In the genomic region with DNA sequence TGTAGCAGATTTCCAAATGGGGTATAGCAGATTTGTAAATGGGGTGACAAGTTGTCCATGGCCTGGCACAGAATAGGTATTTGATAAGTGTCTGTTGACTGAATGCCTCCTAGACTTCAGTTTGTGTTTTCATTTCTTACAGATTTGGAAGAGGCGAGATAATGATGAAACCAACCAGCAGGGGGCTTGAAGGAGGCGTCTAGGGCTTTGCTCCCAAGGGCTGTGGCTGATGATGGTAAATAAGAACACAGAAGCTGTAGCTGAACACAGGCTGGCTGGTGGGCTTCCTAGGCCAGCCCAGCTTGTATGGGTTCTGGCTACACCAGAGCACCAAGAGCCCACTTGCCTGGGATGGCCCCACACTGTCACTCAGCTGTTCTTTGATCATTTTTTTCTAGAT, we compare ENCODE assay signal across 8 cellular contexts. TPM values are rescaled to one million over a fixed set of nuclear protein-coding genes. Genes with fewer than 3 reads are reported as not detected.
DNase-seq lines count a peak whose midpoint lies in the region; ATAC-seq and TF ChIP-seq lines count a peak whose summit lies in the region.

No MANE protein-coding gene starts in this region.

- DNase-seq in GM12864 (ENCODE audit: low read depth) (no peak), RPMI7951 (ENCODE audit: low read depth) (peak; percentile 34), fibroblast of gingiva (ENCODE audit: low read depth) (peak; percentile 58), substantia nigra (lab: John Stamatoyannopoulos, UW) (no peak), NOMO-1 treated with dmso at 0.1 percent for 144 hours (lab: John Stamatoyannopoulos, UW; ENCODE audit: unreplicated experiment) (no peak), omental fat pad (ENCODE audit: low spot score) (no peak), superior temporal gyrus (ENCODE audit: extremely low spot score) (no peak)

- peaks cover 30% of the 10 kb centered on the region for H3K4me1 ChIP-seq in ACC112 (ENCODE audit: control insufficient read depth, insufficient read depth, low read length, unreplicated experiment)

- no peaks in the 10 kb centered on the region for H3K79me2 ChIP-seq in ACC112 (ENCODE audit: control insufficient read depth, insufficient read depth, low read length, unreplicated experiment)

- peaks cover 35% of the 10 kb centered on the region for H3K36me3 ChIP-seq in ACC112 (ENCODE audit: insufficient read depth, low read length)

- H3K27ac ChIP-seq in ACC112 (ENCODE audit: low read depth, low read length) (peak overlapping the region; percentile 91), substantia nigra (ENCODE audit: low read depth, low read length, poor library complexity, severe bottlenecking) (peak overlapping the region; percentile 56)

- H2AFZ ChIP-seq in ACC112 (ENCODE audit: low read length, unreplicated experiment) = no peak overlapping the region

- no peaks in the 10 kb centered on the region for H3K27me3 ChIP-seq in ACC112 (ENCODE audit: insufficient read depth, low read length)

- TF ChIP-seq CTCF in GM12864 (IDR thresholded peaks at IDR 0.05; ENCODE audit: low read depth, low read length, missing control alignments) (peak; percentile 57), omental fat pad (IDR thresholded peaks at IDR 0.05) (no peak)

- no peak overlapping the region for H3K4me3 ChIP-seq in ACC112 (ENCODE audit: low read depth, low read length)
- no peak overlapping the region for H3K4me3 ChIP-seq in GM12864 (ENCODE audit: low read depth, low read length)

- no peak for ATAC-seq in omental fat pad (ENCODE audit: low FRiP score)

RNA-seq across cellular contexts. Expression of gene SFTPB, which starts 19.4 kb away (rescaled TPM):
- not detected in 2 replicates for total RNA-seq in RPMI7951 (2014; rRNA removed; shearing (Covaris generic))
- total RNA-seq in omental fat pad = under 1 TPM in 1 of 4 donors, not detected in 3; 0.25 TPM

RNA-seq across cellular contexts. Expression of gene USP39, which starts 32.6 kb away (rescaled TPM):
- total RNA-seq in RPMI7951 (2014; rRNA removed; shearing (Covaris generic)) = 76.4 and 77.8 TPM in 2 replicates
- total RNA-seq in omental fat pad = 10 to 100 TPM; 40.1 to 61.5 (median 49.0) TPM

RNA-seq across cellular contexts. Expression of gene C2orf68, which starts 36.8 kb away (rescaled TPM):
- total RNA-seq in RPMI7951 (2014; rRNA removed; shearing (Covaris generic)) = 20.0 and 27.9 TPM in 2 replicates
- 10 to 100 TPM in 3 of 4 donors, 1 to 10 TPM in 1; 7.9 to 19.5 (median 12.8) TPM for total RNA-seq in omental fat pad

RNA-seq across cellular contexts. Expression of gene GNLY, which starts 45.5 kb away (rescaled TPM):
- total RNA-seq in RPMI7951 (2014; rRNA removed; shearing (Covaris generic)) = not detected in 2 replicates
- 1 to 10 TPM; 1.0 to 5.5 (median 4.3) TPM for total RNA-seq in omental fat pad

RNA-seq across cellular contexts. Expression of gene TMEM150A, which starts 46.1 kb away (rescaled TPM):
- total RNA-seq in RPMI7951 (2014; rRNA removed; shearing (Covaris generic)) = 5.5 and 6.2 TPM in 2 replicates
- total RNA-seq in omental fat pad = 10 to 100 TPM; 20.1 to 38.7 (median 25.5) TPM

Comparison
In these comparisons a context has a peak if more than half of its experiments do, and no peak if none do; other contexts are left out.
1. DNase-seq: peak in RPMI7951 (single experiment) and fibroblast of gingiva (single experiment); none in GM12864 (single experiment), substantia nigra (0 of 49), NOMO-1 treated with dmso at 0.1 percent for 144 hours (single experiment), omental fat pad (single experiment) and superior temporal gyrus (single experiment).